Comparison of ENCODE assay signal across 8 cellular contexts in the genomic region with DNA sequence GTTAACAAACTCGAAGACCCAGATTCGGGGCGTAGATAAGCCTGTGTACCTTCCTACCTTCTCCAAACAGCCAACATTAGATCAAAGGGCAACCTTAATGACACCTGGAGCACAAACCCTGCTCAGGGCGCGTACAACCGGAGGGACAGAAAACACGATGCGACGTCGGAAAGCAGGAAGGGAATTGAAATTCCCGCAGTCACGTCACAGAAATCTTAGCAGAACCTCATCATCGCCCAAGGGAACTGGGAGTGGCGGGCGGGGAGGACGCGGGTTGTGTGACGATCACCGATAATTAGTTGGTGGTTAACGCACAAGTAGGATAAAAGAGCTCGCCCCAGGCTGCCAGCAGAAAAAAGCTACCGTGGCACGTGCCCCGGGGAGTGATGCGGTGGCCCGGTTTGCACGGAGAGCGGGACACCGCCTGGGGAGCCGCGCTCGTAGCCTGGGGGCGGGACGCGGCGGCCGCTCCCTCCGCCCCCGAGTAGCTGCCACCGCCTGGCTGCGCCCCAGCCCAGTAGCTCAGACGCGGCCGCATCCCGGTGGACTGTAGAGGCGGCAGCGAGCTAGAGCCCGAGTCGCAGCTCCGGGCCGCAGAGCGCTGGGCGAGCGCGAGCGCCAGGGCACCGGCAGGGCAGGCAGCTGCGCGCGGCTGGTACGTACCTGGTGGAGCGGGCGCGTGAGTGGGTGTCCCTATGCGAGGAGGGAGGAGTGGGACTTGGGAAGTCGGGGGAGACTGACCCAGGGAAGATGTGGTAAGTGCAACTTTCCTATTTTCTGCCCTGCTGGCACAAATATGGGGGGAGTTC. TPM values are rescaled to one million over a fixed set of nuclear protein-coding genes. Genes with fewer than 3 reads are reported as not detected.
DNase-seq lines count a peak whose midpoint lies in the region; ATAC-seq and TF ChIP-seq lines count a peak whose summit lies in the region.

A gene with protein sequence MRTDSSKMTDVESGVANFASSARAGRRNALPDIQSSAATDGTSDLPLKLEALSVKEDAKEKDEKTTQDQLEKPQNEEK (plus strand): TSS at position 525 of the 809 bp plus-strand sequence. CDS start 107,390 bp downstream, outside the sequence.

- peaks cover 13% of the 10 kb centered on the region for H3K4me1 Mint-ChIP-seq in brain

- peak within 1 kb of the TSS; percentile 82 to 92 (median 84) for H3K4me3 Mint-ChIP-seq in brain

- no peaks in the 10 kb centered on the region for H3K36me3 Mint-ChIP-seq in brain

- peak in 1 of 2 experiments; percentile 41 for TF ChIP-seq CTCF in brain (conservative IDR thresholded peaks at IDR 0.05)

- H3K27ac Mint-ChIP-seq in brain, result peak within 1 kb of the TSS in 3 of 5 experiments; percentile 47 to 80 (median 65)

- ATAC-seq in GM18498 (IDR thresholded peaks at IDR 0.05; ENCODE audit: unreplicated experiment) (peak; percentile 94), HG02763 (IDR thresholded peaks at IDR 0.05; ENCODE audit: unreplicated experiment) (peak; percentile 86)

- DNase-seq in NCI-H128 (lab: John Stamatoyannopoulos, UW; ENCODE audit: unreplicated experiment) (peak; percentile 72), T follicular helper cell (ENCODE audit: low read depth) (peak; percentile 10), iPS DF 19.7 (ENCODE audit: low read depth, low spot score) (peak; percentile 38), retina (peak; percentile 93), AML-193 (lab: John Stamatoyannopoulos, UW) (no peak)

- H3K27me3 Mint-ChIP-seq in brain, result peaks cover 49% of the 10 kb centered on the region

- H3K9me3 Mint-ChIP-seq in brain, result peaks cover 0 to 13% (median 2%) of the 10 kb centered on the region in 5 experiments

RNA-seq across cellular contexts. Expression of the gene that starts here (rescaled TPM):
- polyA plus RNA-seq in brain (ENCODE audit: insufficient read depth, low read depth, low replicate concordance), result 8.3 TPM

Comparison
In these comparisons a context has a peak if more than half of its experiments do, and no peak if none do; other contexts are left out.
1. DNase-seq: peak in NCI-H128 (single experiment), T follicular helper cell (single experiment), iPS DF 19.7 (single experiment) and retina (single experiment); none in AML-193 (0 of 2).